1 cellular context compared by ENCODE assay signal in the genomic region with DNA sequence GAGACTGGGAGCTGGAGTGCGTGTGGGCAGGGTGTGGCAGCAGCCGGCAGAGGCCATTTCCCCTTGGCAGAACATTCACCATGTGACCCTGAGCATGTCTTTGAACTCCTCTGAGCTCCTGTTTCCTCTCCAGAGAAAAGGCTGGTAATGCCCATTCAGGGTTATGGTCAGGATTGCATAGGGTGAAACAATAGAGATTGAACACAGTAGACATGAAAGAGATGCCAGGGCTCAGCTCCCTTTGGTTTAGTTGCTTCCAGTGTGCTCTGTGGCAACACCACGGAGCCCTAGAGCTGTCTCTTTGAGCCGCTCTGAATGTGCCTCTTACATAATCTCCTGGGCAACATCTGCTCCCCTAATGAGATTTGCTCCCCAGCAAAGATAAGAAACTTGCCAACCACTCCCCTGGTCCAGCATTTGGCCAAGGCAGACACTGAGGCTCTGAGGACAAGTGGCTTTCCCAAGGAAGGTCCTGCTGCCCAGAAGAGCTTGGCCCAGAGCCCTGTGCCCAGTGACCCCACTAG.
TF ChIP-seq lines count a peak whose summit lies in the region.

No MANE protein-coding gene starts in this region.

TF ChIP-seq in SK-N-SH, 30 proteins besides CTCF, POLR2A, EP300 and RAD21 (continued from another document):
- TF ChIP-seq, protein P1, sequence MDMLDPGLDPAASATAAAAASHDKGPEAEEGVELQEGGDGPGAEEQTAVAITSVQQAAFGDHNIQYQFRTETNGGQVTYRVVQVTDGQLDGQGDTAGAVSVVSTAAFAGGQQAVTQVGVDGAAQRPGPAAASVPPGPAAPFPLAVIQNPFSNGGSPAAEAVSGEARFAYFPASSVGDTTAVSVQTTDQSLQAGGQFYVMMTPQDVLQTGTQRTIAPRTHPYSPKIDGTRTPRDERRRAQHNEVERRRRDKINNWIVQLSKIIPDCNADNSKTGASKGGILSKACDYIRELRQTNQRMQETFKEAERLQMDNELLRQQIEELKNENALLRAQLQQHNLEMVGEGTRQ (IDR thresholded peaks at IDR 0.05; ENCODE audit: borderline replicate concordance, low read depth, low read length): no peak
- TF ChIP-seq ELF1 (IDR thresholded peaks at IDR 0.05): no peak
- no peak for TF ChIP-seq TCF12 (IDR thresholded peaks at IDR 0.05)
- TF ChIP-seq CHD2 (IDR thresholded peaks at IDR 0.05; ENCODE audit: low read length, partially characterized antibody): peak; percentile 27
- no peak for TF ChIP-seq GABPA (IDR thresholded peaks at IDR 0.05; ENCODE audit: low read depth)
- TF ChIP-seq RXRA (IDR thresholded peaks at IDR 0.05; ENCODE audit: borderline replicate concordance, low read depth): no peak
- TF ChIP-seq, protein P2, sequence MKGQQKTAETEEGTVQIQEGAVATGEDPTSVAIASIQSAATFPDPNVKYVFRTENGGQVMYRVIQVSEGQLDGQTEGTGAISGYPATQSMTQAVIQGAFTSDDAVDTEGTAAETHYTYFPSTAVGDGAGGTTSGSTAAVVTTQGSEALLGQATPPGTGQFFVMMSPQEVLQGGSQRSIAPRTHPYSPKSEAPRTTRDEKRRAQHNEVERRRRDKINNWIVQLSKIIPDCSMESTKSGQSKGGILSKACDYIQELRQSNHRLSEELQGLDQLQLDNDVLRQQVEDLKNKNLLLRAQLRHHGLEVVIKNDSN (IDR thresholded peaks at IDR 0.05; ENCODE audit: borderline replicate concordance, low read depth): no peak
- TF ChIP-seq POLR2AphosphoS5 (IDR thresholded peaks at IDR 0.05; ENCODE audit: low read depth, low read length): no peak
- no peak for TF ChIP-seq PBX3 (IDR thresholded peaks at IDR 0.05)
- TF ChIP-seq ZBTB33 (IDR thresholded peaks at IDR 0.05; ENCODE audit: borderline replicate concordance, low read depth): no peak
- TF ChIP-seq NFIC (IDR thresholded peaks at IDR 0.05; ENCODE audit: borderline replicate concordance): no peak
